16 cellular contexts compared by ENCODE assay signal in the genomic region with DNA sequence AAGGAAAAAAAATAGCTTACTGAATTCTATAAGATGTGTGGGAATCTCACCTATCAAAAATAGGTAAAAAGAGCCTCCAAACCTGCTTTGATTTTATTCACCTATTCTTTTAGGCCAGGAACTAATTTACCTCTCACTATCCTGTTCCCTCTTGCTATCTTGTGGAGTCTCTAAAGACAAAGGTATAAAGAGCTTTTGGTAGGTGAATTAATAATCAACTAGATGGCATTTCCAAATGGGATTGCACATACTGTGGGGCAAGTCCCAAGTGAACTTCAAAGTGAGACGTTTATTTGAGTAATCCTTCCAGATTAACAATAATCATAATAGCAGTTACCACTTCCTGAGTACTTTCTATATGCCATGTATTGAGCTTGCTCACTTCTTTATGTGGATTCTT. TPM values are rescaled to one million over a fixed set of nuclear protein-coding genes. Genes with fewer than 3 reads are reported as not detected.
A peak's percentile ranks its signal among the peaks of the same experiment; 100 is the strongest.
DNase-seq lines count a peak whose midpoint lies in the region; ATAC-seq and TF ChIP-seq lines count a peak whose summit lies in the region.
"Had no signal": no experiment of that assay in that cellular context is flagged by ENCODE, and none has a peak within 500 bp of the region (broad histone marks: within the 10 kb centered on the region; RNA-seq: fewer than 3 reads in every experiment).

No MANE protein-coding gene starts in this region.

- no peaks in the 10 kb centered on the region for H3K27me3 ChIP-seq in CD4-positive, CD25-positive, alpha-beta regulatory T cell (ENCODE audit: control insufficient read depth, insufficient read depth, low read length)
- no peaks in the 10 kb centered on the region for H3K27me3 ChIP-seq in DOHH2 (ENCODE audit: control insufficient read depth, low read length)
- H3K27me3 ChIP-seq: ovary, SJCRH30 had no signal

- peak overlapping the region; percentile 87 to 97 (median 89) for H3K4me3 Mint-ChIP-seq in CD4-positive, CD25-positive, alpha-beta regulatory T cell
- peak overlapping the region; percentile 86 to 89 for H3K4me3 Mint-ChIP-seq in effector memory CD8-positive, alpha-beta T cell
- peak overlapping the region; percentile 85 to 95 (median 94) for H3K4me3 Mint-ChIP-seq in nephron
- H3K4me3 Mint-ChIP-seq: activated B cell treated with CpG ODN at 0.5 μM for 24 hours had no signal

- no peak for ATAC-seq in CD4-positive, CD25-positive, alpha-beta regulatory T cell (ENCODE audit: low read depth in 2 of 2)
- no peak for ATAC-seq in effector memory CD8-positive, alpha-beta T cell (replicated peaks)
- ATAC-seq in GM19324 (IDR thresholded peaks at IDR 0.05; ENCODE audit: low FRiP score, unreplicated experiment) = no peak

- H3K27ac Mint-ChIP-seq in CD4-positive, CD25-positive, alpha-beta regulatory T cell = peak overlapping the region in 2 of 3 donors; percentile 59 to 87
- peak overlapping the region; percentile 79 to 91 for H3K27ac Mint-ChIP-seq in effector memory CD8-positive, alpha-beta T cell
- no peak overlapping the region for H3K27ac Mint-ChIP-seq in nephron
- H3K27ac Mint-ChIP-seq: activated B cell treated with CpG ODN at 0.5 μM for 24 hours, HFFc6 had no signal

- H4K20me1 ChIP-seq in DOHH2 (ENCODE audit: control insufficient read depth, insufficient read depth, low read depth, low read length) = no peaks in the 10 kb centered on the region

- H3K27ac ChIP-seq in CD4-positive, CD25-positive, alpha-beta regulatory T cell (ENCODE audit: insufficient read depth, low read length, poor library complexity, severe bottlenecking) = no peak overlapping the region
- H3K27ac ChIP-seq in DOHH2 (ENCODE audit: low read depth, low read length) = no peak overlapping the region
- H3K27ac ChIP-seq: ovary, SJCRH30 had no signal

- peak overlapping the region; percentile 88; the same call in 1 of the 2 replicates for H3K4me2 ChIP-seq in DOHH2 (ENCODE audit: low read length)

- TF ChIP-seq CTCF in DOHH2 (IDR thresholded peaks at IDR 0.05; ENCODE audit: low read depth, low read length, poor library complexity, severe bottlenecking) = no peak
- TF ChIP-seq CTCF in nephron (IDR thresholded peaks at IDR 0.05; ENCODE audit: unreplicated experiment in 3 of 3) = no peak

- H3K4me3 ChIP-seq in CD4-positive, CD25-positive, alpha-beta regulatory T cell (ENCODE audit: low read depth, low read length) = peak overlapping the region; percentile 94
- H3K4me3 ChIP-seq in DOHH2 (ENCODE audit: low read length) = no peak overlapping the region
- H3K4me3 ChIP-seq: ovary, SJCRH30 had no signal

- H3K36me3 Mint-ChIP-seq in CD4-positive, CD25-positive, alpha-beta regulatory T cell = peaks cover 19% of the 10 kb centered on the region
- peaks cover 57% of the 10 kb centered on the region for H3K36me3 Mint-ChIP-seq in effector memory CD8-positive, alpha-beta T cell (ENCODE audit: insufficient read depth)
- peaks cover 28% of the 10 kb centered on the region for H3K36me3 Mint-ChIP-seq in nephron (ENCODE audit: low read depth)

- no peaks in the 10 kb centered on the region for H3K9me3 Mint-ChIP-seq in CD4-positive, CD25-positive, alpha-beta regulatory T cell
- H3K9me3 Mint-ChIP-seq in effector memory CD8-positive, alpha-beta T cell = no peaks in the 10 kb centered on the region
- no peaks in the 10 kb centered on the region for H3K9me3 Mint-ChIP-seq in nephron
- H3K9me3 Mint-ChIP-seq: activated B cell treated with CpG ODN at 0.5 μM for 24 hours; HFFc6; T-helper 2 cell treated with Interferon-gamma antibody and Interleukin-4, amounts not matched to agents 5 μg/mL and 100 μg/mL, for 36 hours had no signal

- H3K4me1 ChIP-seq in CD4-positive, CD25-positive, alpha-beta regulatory T cell (ENCODE audit: control insufficient read depth, insufficient read depth, low read length, poor library complexity, severe bottlenecking) = peaks cover 30% of the 10 kb centered on the region
- H3K4me1 ChIP-seq in DOHH2 (ENCODE audit: control insufficient read depth, low read length) = peaks cover 27% of the 10 kb centered on the region
- H3K4me1 ChIP-seq: SJCRH30 had no signal

- peaks cover 18% of the 10 kb centered on the region for H3F3A ChIP-seq in DOHH2 (ENCODE audit: control insufficient read depth, insufficient read depth)

- H3K79me2 ChIP-seq in DOHH2 (ENCODE audit: control insufficient read depth, low read length) = peaks cover 19% of the 10 kb centered on the region

- DNase-seq in CD4-positive, CD25-positive, alpha-beta regulatory T cell = peak in 1 of 3 donors; percentile 18
- no peak for DNase-seq in effector memory CD8-positive, alpha-beta T cell
- DNase-seq in DMS79 (lab: John Stamatoyannopoulos, UW) = no peak
- no peak for DNase-seq in NCI-H345 treated with DMSO at 0.1 percent for 48 hours (lab: John Stamatoyannopoulos, UW; ENCODE audit: unreplicated experiment)
- DNase-seq: activated B cell treated with CpG ODN at 0.5 μM for 24 hours, foreskin fibroblast, GDM1, HFFc6, NCI-H1105 treated with DMSO at 0.1 percent for 48 hours, NCI-H526 treated with DMSO at 0.1 percent for 48 hours, ovary, SJCRH30 had no signal

- peaks cover 4% of the 10 kb centered on the region for H3K27me3 Mint-ChIP-seq in CD4-positive, CD25-positive, alpha-beta regulatory T cell
- no peaks in the 10 kb centered on the region for H3K27me3 Mint-ChIP-seq in effector memory CD8-positive, alpha-beta T cell
- no peaks in the 10 kb centered on the region for H3K27me3 Mint-ChIP-seq in nephron (ENCODE audit: low read depth)
- H3K27me3 Mint-ChIP-seq: activated B cell treated with CpG ODN at 0.5 μM for 24 hours had no signal

- H3K9me3 ChIP-seq in CD4-positive, CD25-positive, alpha-beta regulatory T cell (ENCODE audit: control insufficient read depth in 2 of 2, low read length in 2 of 2) = no peaks in the 10 kb centered on the region
- H3K9me3 ChIP-seq in DOHH2 (ENCODE audit: control insufficient read depth, insufficient read depth, low read length) = no peaks in the 10 kb centered on the region
- H3K9me3 ChIP-seq: ovary, SJCRH30 had no signal

- H3K4me1 Mint-ChIP-seq in CD4-positive, CD25-positive, alpha-beta regulatory T cell = peaks cover 38 to 53% (median 42%) of the 10 kb centered on the region in 4 donors
- H3K4me1 Mint-ChIP-seq in effector memory CD8-positive, alpha-beta T cell (ENCODE audit: low read depth in 2 of 2) = peaks cover 31 to 38% of the 10 kb centered on the region in 2 donors
- H3K4me1 Mint-ChIP-seq in nephron = peaks cover 31% of the 10 kb centered on the region

- H3K36me3 ChIP-seq in CD4-positive, CD25-positive, alpha-beta regulatory T cell (ENCODE audit: control insufficient read depth, insufficient read depth, low read length) = peaks cover 27% of the 10 kb centered on the region
- H3K36me3 ChIP-seq in DOHH2 (ENCODE audit: control insufficient read depth, low read length) = peaks cover 13% of the 10 kb centered on the region
- H3K36me3 ChIP-seq: ovary, SJCRH30 had no signal

- no peaks in the 10 kb centered on the region for H3K9me2 ChIP-seq in DOHH2 (replicated peaks; ENCODE audit: control insufficient read depth, low read length)

RNA-seq across cellular contexts. Expression of a gene that starts 2.8 kb away (rescaled TPM):
- total RNA-seq in CD4-positive, CD25-positive, alpha-beta regulatory T cell = 17.0 TPM
- polyA plus RNA-seq in CD4-positive, CD25-positive, alpha-beta regulatory T cell = 1 to 10 TPM; 3.0 to 5.6 (median 3.8) TPM

Comparison
In these comparisons a context has a peak if more than half of its experiments do, and no peak if none do; other contexts are left out.
1. H3K27ac Mint-ChIP-seq: peak in CD4-positive, CD25-positive, alpha-beta regulatory T cell (2 of 3) and effector memory CD8-positive, alpha-beta T cell (2 of 2); none in nephron (0 of 3).
2. Peak in every context shown above with its lines, with median percentiles within 50 percentile points of each other: H3K4me3 Mint-ChIP-seq.